In the genomic region with DNA sequence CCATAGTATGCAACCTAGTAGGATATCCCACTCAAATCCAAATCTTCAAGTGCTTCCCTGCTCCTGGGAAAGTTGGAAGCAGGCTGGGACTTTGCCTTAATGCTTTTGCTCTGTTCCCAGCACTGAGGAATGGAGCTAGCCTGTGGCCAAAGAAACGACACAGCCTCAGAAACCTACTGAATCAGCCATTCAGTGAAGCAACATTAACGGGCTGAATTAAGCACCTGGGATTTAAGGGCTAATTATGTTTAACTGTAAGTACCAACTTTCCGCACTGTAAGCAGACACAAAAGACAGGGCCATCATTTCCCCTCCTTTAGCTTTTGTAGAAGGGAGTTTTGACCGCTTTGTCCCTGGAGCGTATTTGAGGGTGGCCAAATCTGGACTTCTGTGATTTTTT, we compare ENCODE assay signal across 17 cellular contexts.
"Had no signal": no experiment of that assay in that cellular context is flagged by ENCODE, and none has a peak within 500 bp of the region (broad histone marks: within the 10 kb centered on the region; RNA-seq: fewer than 3 reads in every experiment).

No MANE protein-coding gene starts in this region.

- H3K4me1 ChIP-seq: heart left ventricle, suprapubic skin, upper lobe of left lung had no signal

- H3K9me3 ChIP-seq: mucosa of descending colon, suprapubic skin, upper lobe of left lung had no signal

- DNase-seq: activated CD4-positive, alpha-beta T cell treated with anti-CD3 and anti-CD28 coated beads for 4 hours; activated CD8-positive, alpha-beta memory T cell treated with anti-CD3 and anti-CD28 coated beads, Interleukin-2, amount 50 U/mL, for 48 hours; activated CD8-positive, alpha-beta T cell treated with anti-CD3 and anti-CD28 coated beads for 36 hours; activated naive CD4-positive, alpha-beta T cell treated with anti-CD3 and anti-CD28 coated beads for 36 hours; effector CD4-positive, alpha-beta T cell; heart left ventricle; left colon; mucosa of descending colon; stimulated activated CD4-positive, alpha-beta T cell treated with anti-CD3 and anti-CD28 coated beads, Interleukin-4, amount 100 ng/mL, for 1 hour; stimulated activated CD8-positive, alpha-beta memory T cell treated with anti-CD3 and anti-CD28 coated beads, Interleukin-4, amount 100 ng/mL, for 48 hours; stimulated activated naive CD8-positive, alpha-beta T cell treated with anti-CD3 and anti-CD28 coated beads, Interleukin-15, Interleukin-2, amounts not matched to agents 100 U/mL and 50 U/mL, for 24 hours; T-helper 9 cell; upper lobe of left lung had no signal

- H3K27me3 ChIP-seq: cardiac muscle cell, heart left ventricle, suprapubic skin, upper lobe of left lung had no signal

- H3K36me3 Mint-ChIP-seq: natural killer cell treated with Interleukin-12 subunit alpha and Interleukin-12 subunit beta and Interleukin-15 and Interleukin-18, amount 100 ng/mL, for 72 hours had no signal

- H3K4me3 Mint-ChIP-seq: activated CD8-positive, alpha-beta T cell treated with anti-CD3 and anti-CD28 coated beads for 36 hours; activated naive CD4-positive, alpha-beta T cell treated with anti-CD3 and anti-CD28 coated beads for 36 hours; natural killer cell treated with Interleukin-12 subunit alpha and Interleukin-12 subunit beta and Interleukin-15 and Interleukin-18, amount 100 ng/mL, for 72 hours had no signal

- H3K27ac Mint-ChIP-seq: activated CD8-positive, alpha-beta T cell treated with anti-CD3 and anti-CD28 coated beads for 36 hours; activated naive CD4-positive, alpha-beta T cell treated with anti-CD3 and anti-CD28 coated beads for 36 hours; natural killer cell treated with Interleukin-12 subunit alpha and Interleukin-12 subunit beta and Interleukin-15 and Interleukin-18, amount 100 ng/mL, for 72 hours had no signal

- H3K9me3 Mint-ChIP-seq: activated CD8-positive, alpha-beta T cell treated with anti-CD3 and anti-CD28 coated beads for 36 hours; activated naive CD4-positive, alpha-beta T cell treated with anti-CD3 and anti-CD28 coated beads for 36 hours; natural killer cell treated with Interleukin-12 subunit alpha and Interleukin-12 subunit beta and Interleukin-15 and Interleukin-18, amount 100 ng/mL, for 72 hours had no signal

- H3K36me3 ChIP-seq: cardiac muscle cell, suprapubic skin, upper lobe of left lung had no signal

- H3K27ac ChIP-seq: cardiac muscle cell, heart left ventricle, suprapubic skin, upper lobe of left lung, VCaP had no signal

- H3K4me3 ChIP-seq: cardiac muscle cell, heart left ventricle, mucosa of descending colon, suprapubic skin, upper lobe of left lung had no signal

- H3K27me3 Mint-ChIP-seq: activated CD8-positive, alpha-beta T cell treated with anti-CD3 and anti-CD28 coated beads for 36 hours; natural killer cell treated with Interleukin-12 subunit alpha and Interleukin-12 subunit beta and Interleukin-15 and Interleukin-18, amount 100 ng/mL, for 72 hours had no signal
